Comparison of ENCODE assay signal across 25 cellular contexts in the genomic region with DNA sequence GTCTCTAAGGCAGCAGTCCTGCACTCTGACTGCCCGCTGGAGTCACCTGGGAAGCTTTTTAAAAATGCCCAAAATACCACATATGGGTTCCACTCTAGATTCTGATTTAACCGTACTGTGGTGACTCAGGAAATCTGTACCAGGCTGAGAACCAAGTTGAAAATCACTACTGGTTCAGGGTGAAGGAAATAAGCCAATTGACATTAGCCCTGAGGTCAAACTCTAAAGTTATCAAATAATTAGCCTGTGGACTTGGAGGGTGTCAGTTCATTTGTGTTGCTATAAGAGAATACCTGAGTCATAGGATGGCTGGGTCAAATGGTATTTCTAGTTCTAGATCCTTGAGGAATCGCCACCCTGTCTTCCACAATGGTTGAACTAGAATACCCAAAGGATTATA.
"Had no signal": no experiment of that assay in that cellular context is flagged by ENCODE, and none has a peak within 500 bp of the region (broad histone marks: within the 10 kb centered on the region; RNA-seq: fewer than 3 reads in every experiment).

No MANE protein-coding gene starts in this region.

- H3K27me3 ChIP-seq: left lung, neural progenitor cell, neutrophil, right atrium auricular region, right lobe of liver, stomach, testis, thyroid gland, upper lobe of right lung had no signal

- H3K9me3 ChIP-seq: left lung, neutrophil, right atrium auricular region, right lobe of liver, stomach, testis, thyroid gland, upper lobe of right lung had no signal

- H3K4me1 Mint-ChIP-seq: naive thymus-derived CD8-positive, alpha-beta T cell; nephron; neural progenitor cell had no signal

- H3K36me3 Mint-ChIP-seq: naive thymus-derived CD8-positive, alpha-beta T cell; neural progenitor cell; stimulated activated naive B cell treated with anti-CD40 and anti-IgM and Interleukin-4, amounts not matched to agents 10 μg/mL and 1 μg/mL and 100 μg/mL, for 72 hours had no signal

- H3K27ac ChIP-seq: left lung, neural progenitor cell, neutrophil, parathyroid adenoma, right atrium auricular region, right lobe of liver, stomach, testis, thyroid gland, upper lobe of right lung had no signal

- H3K27ac Mint-ChIP-seq: naive thymus-derived CD8-positive, alpha-beta T cell; nephron; neural progenitor cell; stimulated activated naive B cell treated with anti-CD40 and anti-IgM and Interleukin-4, amounts not matched to agents 10 μg/mL and 1 μg/mL and 100 μg/mL, for 72 hours had no signal

- H3K27me3 Mint-ChIP-seq: stimulated activated naive B cell treated with anti-CD40 and anti-IgM and Interleukin-4, amounts not matched to agents 10 μg/mL and 1 μg/mL and 100 μg/mL, for 72 hours had no signal

- H3K9me3 Mint-ChIP-seq: nephron, neural progenitor cell had no signal

- ATAC-seq: left cardiac atrium; left lung; naive thymus-derived CD8-positive, alpha-beta T cell; right lobe of liver; stimulated activated naive B cell treated with anti-CD40 and anti-IgM and Interleukin-4, amounts not matched to agents 10 μg/mL and 1 μg/mL and 100 μg/mL, for 72 hours; stimulated activated naive CD8-positive, alpha-beta T cell treated with anti-CD3 and anti-CD28 coated beads, Interleukin-15, Interleukin-2, amounts not matched to agents 100 U/mL and 50 U/mL, for 24 hours; upper lobe of right lung had no signal

- DNase-seq: hippocampal formation; kidney glomerular epithelial cell; left cardiac atrium; left lung; midbrain; naive thymus-derived CD8-positive, alpha-beta T cell; occipital lobe; right lobe of liver; stimulated activated CD4-positive, alpha-beta T cell treated with anti-CD3 and anti-CD28 coated beads, Interleukin-12 subunit alpha, Interleukin-12 subunit beta, amount 100 ng/mL, for 4 hours; stimulated activated CD4-positive, alpha-beta T cell treated with anti-CD3 and anti-CD28 coated beads, Interleukin-15, amount 100 ng/mL, for 24 hours; stimulated activated CD4-positive, alpha-beta T cell treated with anti-CD3 and anti-CD28 coated beads, Interleukin-2, amount 100 ng/mL, for 24 hours; stimulated activated CD4-positive, alpha-beta T cell treated with anti-CD3 and anti-CD28 coated beads, Interleukin-4, amount 100 ng/mL, for 1 hour; stimulated activated naive B cell treated with anti-CD40 and anti-IgM and Interleukin-4, amounts not matched to agents 10 μg/mL and 1 μg/mL and 100 μg/mL, for 72 hours; stimulated activated naive CD8-positive, alpha-beta T cell treated with anti-CD3 and anti-CD28 coated beads, Interleukin-15, Interleukin-2, amounts not matched to agents 100 U/mL and 50 U/mL, for 24 hours; stomach; testis; thyroid gland; trophoblast cell; upper lobe of right lung had no signal

- H3K4me3 Mint-ChIP-seq: naive thymus-derived CD8-positive, alpha-beta T cell; nephron; neural progenitor cell; stimulated activated naive B cell treated with anti-CD40 and anti-IgM and Interleukin-4, amounts not matched to agents 10 μg/mL and 1 μg/mL and 100 μg/mL, for 72 hours had no signal

- H3K4me3 ChIP-seq: left lung, lung, neural progenitor cell, right atrium auricular region, right lobe of liver, stomach, testis, thyroid gland, upper lobe of right lung had no signal

- H3K36me3 ChIP-seq: left lung, neural progenitor cell, neutrophil, right atrium auricular region, right lobe of liver, stomach, thyroid gland, upper lobe of right lung had no signal

- H3K4me1 ChIP-seq: neural progenitor cell, parathyroid adenoma, right atrium auricular region, right lobe of liver, stomach, testis, thyroid gland, upper lobe of right lung had no signal
